Comparison of ENCODE assay signal across 13 cellular contexts in genomic region chr10:17647316-17647715, GRCh38. TPM values are rescaled to one million over a fixed set of nuclear protein-coding genes. Genes with fewer than 3 reads are reported as not detected.
DNase-seq lines count a peak whose midpoint lies in the region; ATAC-seq and TF ChIP-seq lines count a peak whose summit lies in the region.
"Had no signal": no experiment of that assay in that cellular context is flagged by ENCODE, and none has a peak within 500 bp of the region (broad histone marks: within the 10 kb centered on the region; RNA-seq: fewer than 3 reads in every experiment).

No MANE protein-coding gene starts in this region.

- peak overlapping the region in 7 of 8 donors; percentile 13 to 58 (median 35) for H3K4me3 Mint-ChIP-seq in CD4-positive, alpha-beta memory T cell
- peak overlapping the region; percentile 53 for H3K4me3 Mint-ChIP-seq in activated T-helper 2 cell treated with anti-CD3 and anti-CD28 coated beads, Interferon-gamma antibody, Interleukin-2, Interleukin-4, amounts not matched to agents 10 μg/mL and 5 μg/mL and 100 μg/mL, durations not matched to agents 14 hours and 24 hours and 36 hours (ENCODE audit: low read depth)
- H3K4me3 Mint-ChIP-seq in natural killer cell: peak overlapping the region; percentile 35

- H3K27me3 Mint-ChIP-seq in CD4-positive, alpha-beta memory T cell: no peaks in the 10 kb centered on the region
- no peaks in the 10 kb centered on the region for H3K27me3 Mint-ChIP-seq in activated T-helper 2 cell treated with anti-CD3 and anti-CD28 coated beads, Interferon-gamma antibody, Interleukin-2, Interleukin-4, amounts not matched to agents 10 μg/mL and 5 μg/mL and 100 μg/mL, durations not matched to agents 14 hours and 24 hours and 36 hours (ENCODE audit: low read depth)
- H3K27me3 Mint-ChIP-seq in natural killer cell (ENCODE audit: low read depth in 2 of 2): no peaks in the 10 kb centered on the region

- no peak for TF ChIP-seq POLR2A in suprapubic skin (IDR thresholded peaks at IDR 0.05)

- no peak overlapping the region for H3K4me2 ChIP-seq in neuronal stem cell (ENCODE audit: insufficient read depth, low read length, poor library complexity, severe bottlenecking)

- no peak overlapping the region for H4K8ac ChIP-seq in neuronal stem cell (ENCODE audit: low read depth, low read length)

- peaks cover 6% of the 10 kb centered on the region for H3K79me1 ChIP-seq in neuronal stem cell (ENCODE audit: low read depth, low read length)

- H3K14ac ChIP-seq in neuronal stem cell (ENCODE audit: low read length): no peak overlapping the region

- TF ChIP-seq EP300 in suprapubic skin (IDR thresholded peaks at IDR 0.05): no peak

- no peaks in the 10 kb centered on the region for H3K9me3 ChIP-seq in CD4-positive, alpha-beta memory T cell (ENCODE audit: control insufficient read depth in 1 of 2, low read length in 2 of 2)
- H3K9me3 ChIP-seq in suprapubic skin (no peaks in the 10 kb centered on the region), neuronal stem cell (replicated peaks in 1 of 2; ENCODE audit: control insufficient read depth in 2 of 2, insufficient read depth in 1 of 2, low read depth in 1 of 2, low read length in 2 of 2) (peaks cover 0 to 6% of the 10 kb centered on the region in 2 donors)
- H3K9me3 ChIP-seq: colonic mucosa had no signal

- no peak for TF ChIP-seq CTCF in natural killer cell (IDR thresholded peaks at IDR 0.05)
- TF ChIP-seq CTCF in suprapubic skin (IDR thresholded peaks at IDR 0.05): no peak

- H3K36me3 Mint-ChIP-seq in CD4-positive, alpha-beta memory T cell: peaks cover 17 to 36% of the 10 kb centered on the region in 2 donors
- H3K36me3 Mint-ChIP-seq in activated T-helper 2 cell treated with anti-CD3 and anti-CD28 coated beads, Interferon-gamma antibody, Interleukin-2, Interleukin-4, amounts not matched to agents 10 μg/mL and 5 μg/mL and 100 μg/mL, durations not matched to agents 14 hours and 24 hours and 36 hours (ENCODE audit: low read depth): peaks cover 63% of the 10 kb centered on the region
- no peaks in the 10 kb centered on the region for H3K36me3 Mint-ChIP-seq in natural killer cell

- no peak overlapping the region for H2BK5ac ChIP-seq in neuronal stem cell (ENCODE audit: low read length)

- H2BK15ac ChIP-seq in neuronal stem cell (ENCODE audit: low read length): no peak overlapping the region

- no peak overlapping the region for H3K9ac ChIP-seq in neuronal stem cell (ENCODE audit: low read depth, low read length, poor library complexity)

- H4K91ac ChIP-seq in neuronal stem cell (ENCODE audit: low read depth, low read length, poor library complexity): no peak overlapping the region

- ATAC-seq in natural killer cell: no peak
- no peak for ATAC-seq in GM19463 (IDR thresholded peaks at IDR 0.05; ENCODE audit: unreplicated experiment)
- ATAC-seq: left lobe of liver had no signal

- no peaks in the 10 kb centered on the region for H3K36me3 ChIP-seq in CD4-positive, alpha-beta memory T cell (ENCODE audit: insufficient read depth, low read length)
- no peaks in the 10 kb centered on the region for H3K36me3 ChIP-seq in suprapubic skin
- H3K36me3 ChIP-seq in neuronal stem cell (replicated peaks in 1 of 2; ENCODE audit: control insufficient read depth in 2 of 2, insufficient read depth in 2 of 2, low read length in 2 of 2): peaks cover 0 to 22% of the 10 kb centered on the region in 2 donors
- H3K36me3 ChIP-seq: colonic mucosa had no signal

- H3K4me3 ChIP-seq in CD4-positive, alpha-beta memory T cell (ENCODE audit: low read length in 2 of 2): no peak overlapping the region
- H3K4me3 ChIP-seq in suprapubic skin (no peak overlapping the region), neuronal stem cell (ENCODE audit: low read length in 2 of 2) (no peak overlapping the region)
- H3K4me3 ChIP-seq: colonic mucosa had no signal

- no peak overlapping the region for H2AK5ac ChIP-seq in neuronal stem cell (ENCODE audit: low read depth, low read length)

- no peak overlapping the region for H3K4ac ChIP-seq in neuronal stem cell (ENCODE audit: low read length)

- H3K4me1 ChIP-seq in CD4-positive, alpha-beta memory T cell (ENCODE audit: insufficient read depth, low read length): peaks cover 83% of the 10 kb centered on the region
- peaks cover 47% of the 10 kb centered on the region for H3K4me1 ChIP-seq in suprapubic skin
- H3K4me1 ChIP-seq in neuronal stem cell (ENCODE audit: control insufficient read depth in 2 of 2, insufficient read depth in 1 of 2, low read depth in 1 of 2, low read length in 2 of 2): peaks cover 4 to 9% of the 10 kb centered on the region in 2 donors

- CTCF ChIA-PET in CD4-positive, alpha-beta memory T cell (lab: Charles Lee; ENCODE audit: partially characterized antibody): interaction anchor here (0.8 to 2.6 kb wide), 7 partner anchors 14 to 90 kb away, joined by 3 to 8 read pairs (median 4); no protein-coding TSS in a partner anchor

- POLR2A ChIA-PET in CD4-positive, alpha-beta memory T cell (lab: Charles Lee; ENCODE audit: partially characterized antibody): interaction anchor here (1.0 to 2.1 kb wide), 6 partner anchors 8 to 418 kb away, joined by 3 to 9 read pairs (median 6); no protein-coding TSS in a partner anchor

- peaks cover 0 to 4% (median 0%) of the 10 kb centered on the region in 8 donors for H3K9me3 Mint-ChIP-seq in CD4-positive, alpha-beta memory T cell
- peaks cover 22% of the 10 kb centered on the region for H3K9me3 Mint-ChIP-seq in activated T-helper 2 cell treated with anti-CD3 and anti-CD28 coated beads, Interferon-gamma antibody, Interleukin-2, Interleukin-4, amounts not matched to agents 10 μg/mL and 5 μg/mL and 100 μg/mL, durations not matched to agents 14 hours and 24 hours and 36 hours
- H3K9me3 Mint-ChIP-seq in natural killer cell: no peaks in the 10 kb centered on the region

- H3K4me1 Mint-ChIP-seq in CD4-positive, alpha-beta memory T cell: peaks cover 53 to 94% (median 76%) of the 10 kb centered on the region in 4 donors
- peaks cover 63% of the 10 kb centered on the region for H3K4me1 Mint-ChIP-seq in activated T-helper 2 cell treated with anti-CD3 and anti-CD28 coated beads, Interferon-gamma antibody, Interleukin-2, Interleukin-4, amounts not matched to agents 10 μg/mL and 5 μg/mL and 100 μg/mL, durations not matched to agents 14 hours and 24 hours and 36 hours (ENCODE audit: low read depth)
- peaks cover 66 to 79% of the 10 kb centered on the region in 2 donors for H3K4me1 Mint-ChIP-seq in natural killer cell

- H3K23ac ChIP-seq in neuronal stem cell (ENCODE audit: low read depth, low read length, poor library complexity): no peak overlapping the region

- no peak overlapping the region for H3K18ac ChIP-seq in neuronal stem cell (ENCODE audit: low read length)

- 71% methylated on average over 3 of the region's 3 CpGs for WGBS in suprapubic skin
- WGBS in neuronal stem cell (ENCODE audit: extremely low coverage in 2 of 2, insufficient read length in 2 of 2, insufficient replicate concordance in 1 of 2), 2 donors: no CpG with 5 or more reads among the region's 3 CpGs

- DNase-seq in CD4-positive, alpha-beta memory T cell: no peak
- DNase-seq in Kasumi-1 (lab: John Stamatoyannopoulos, UW) (peak; percentile 86 to 92), natural killer cell (no peak), suprapubic skin (ENCODE audit: low spot score in 2 of 2) (no peak), NCI-H2107 treated with DMSO at 0.1 percent for 48 hours (lab: John Stamatoyannopoulos, UW; ENCODE audit: unreplicated experiment) (no peak), neuronal stem cell (ENCODE audit: low spot score) (no peak)
- no peak for DNase-seq in activated T-helper 2 cell treated with anti-CD3 and anti-CD28 coated beads, Interferon-gamma antibody, Interleukin-2, Interleukin-4, amounts not matched to agents 10 μg/mL and 5 μg/mL and 100 μg/mL, durations not matched to agents 14 hours and 24 hours and 36 hours (ENCODE audit: low spot score)
- DNase-seq: colonic mucosa, foreskin melanocyte, NCI-H1092, NCI-H774 had no signal

- intact Hi-C loops in CD4-positive, alpha-beta memory T cell (cut with micrococcal nuclease): loop anchor here (5.0 kb wide), 1 partner anchor 35 kb away; no protein-coding TSS in a partner anchor
- intact Hi-C loops in activated T-helper 2 cell treated with anti-CD3 and anti-CD28 coated beads, Interferon-gamma antibody, Interleukin-2, Interleukin-4, amounts not matched to agents 10 μg/mL and 5 μg/mL and 100 μg/mL, durations not matched to agents 14 hours and 24 hours and 36 hours (cut with micrococcal nuclease): loop anchor here (2.0 to 10.0 kb wide), 4 partner anchors 21 to 1007 kb away; partner anchors contain the start of genes ARL5B and NSUN6
- intact Hi-C loops in natural killer cell (cut with micrococcal nuclease): no loop called here

- no peak overlapping the region for H2BK120ac ChIP-seq in neuronal stem cell (ENCODE audit: low read depth, low read length)

- no peak overlapping the region for H2AFZ ChIP-seq in neuronal stem cell (ENCODE audit: low read length)

- no peaks in the 10 kb centered on the region for H3K27me3 ChIP-seq in CD4-positive, alpha-beta memory T cell (ENCODE audit: insufficient read depth, low read length)
- H3K27me3 ChIP-seq in suprapubic skin (no peaks in the 10 kb centered on the region), neuronal stem cell (ENCODE audit: control insufficient read depth in 3 of 3, insufficient read depth in 3 of 3, low read depth in 1 of 3, low read length in 3 of 3) (no peaks in the 10 kb centered on the region)
- H3K27me3 ChIP-seq: colonic mucosa had no signal

- no peak overlapping the region for H2BK12ac ChIP-seq in neuronal stem cell (ENCODE audit: low read length)

- peak overlapping the region in 5 of 7 donors; percentile 16 to 97 (median 50) for H3K27ac Mint-ChIP-seq in CD4-positive, alpha-beta memory T cell
- peak overlapping the region; percentile 74 for H3K27ac Mint-ChIP-seq in activated T-helper 2 cell treated with anti-CD3 and anti-CD28 coated beads, Interferon-gamma antibody, Interleukin-2, Interleukin-4, amounts not matched to agents 10 μg/mL and 5 μg/mL and 100 μg/mL, durations not matched to agents 14 hours and 24 hours and 36 hours
- H3K27ac Mint-ChIP-seq in natural killer cell: peak overlapping the region; percentile 71 to 85

- H3K27ac ChIP-seq in CD4-positive, alpha-beta memory T cell (ENCODE audit: low read depth, low read length): peak overlapping the region; percentile 38
- H3K27ac ChIP-seq in suprapubic skin: no peak overlapping the region
- H3K27ac ChIP-seq in neuronal stem cell (replicated peaks; ENCODE audit: low read length): no peak overlapping the region
- H3K27ac ChIP-seq: colonic mucosa had no signal

RNA-seq across cellular contexts. Expression of gene STAM, which starts 3.4 kb away (rescaled TPM):
- total RNA-seq in CD4-positive, alpha-beta memory T cell: 10 to 100 TPM; 31.7 to 34.0 TPM
- polyA plus RNA-seq in CD4-positive, alpha-beta memory T cell: 10 to 100 TPM; 11.3 to 13.8 TPM
- total RNA-seq in activated T-helper 2 cell treated with anti-CD3 and anti-CD28 coated beads, Interferon-gamma antibody, Interleukin-2, Interleukin-4, amounts not matched to agents 10 μg/mL and 5 μg/mL and 100 μg/mL, durations not matched to agents 14 hours and 24 hours and 36 hours: 33.8 and 35.2 TPM in 2 replicates
- 10 to 100 TPM; 37.8 to 40.2 (median 38.6) TPM for total RNA-seq in natural killer cell
- 10 to 100 TPM; 19.4 to 28.6 (median 22.8) TPM for total RNA-seq in suprapubic skin
- polyA plus RNA-seq in neuronal stem cell (2013, experiment 1 of 2): 27.5 TPM
- 27.7 TPM for polyA plus RNA-seq in neuronal stem cell (2013, experiment 2 of 2)

RNA-seq across cellular contexts. Expression of gene HACD1, which starts 30.1 kb away (rescaled TPM):
- 1 to 10 TPM; 1.7 to 3.4 TPM for total RNA-seq in CD4-positive, alpha-beta memory T cell
- 1 to 10 TPM; 1.4 to 3.1 TPM for polyA plus RNA-seq in CD4-positive, alpha-beta memory T cell
- 6.0 and 6.6 TPM in 2 replicates for total RNA-seq in activated T-helper 2 cell treated with anti-CD3 and anti-CD28 coated beads, Interferon-gamma antibody, Interleukin-2, Interleukin-4, amounts not matched to agents 10 μg/mL and 5 μg/mL and 100 μg/mL, durations not matched to agents 14 hours and 24 hours and 36 hours
- total RNA-seq in natural killer cell (1 to 10 TPM in 1 of 3 donors, under 1 TPM in 2; 0.82 to 1.5 (median 0.87) TPM), suprapubic skin (10 to 100 TPM in 1 of 4 donors, 1 to 10 TPM in 2, under 1 TPM in 1; 0.53 to 11.5 (median 3.7) TPM)
- 10.5 TPM for polyA plus RNA-seq in neuronal stem cell (2013, experiment 1 of 2)
- polyA plus RNA-seq in neuronal stem cell (2013, experiment 2 of 2): 10.8 TPM

Comparison
In these comparisons a context has a peak if more than half of its experiments do, and no peak if none do; other contexts are left out.
1. DNase-seq: peak in Kasumi-1 (2 of 2); none in CD4-positive, alpha-beta memory T cell (0 of 5), activated T-helper 2 cell treated with anti-CD3 and anti-CD28 coated beads, Interferon-gamma antibody, Interleukin-2, Interleukin-4, amounts not matched to agents 10 μg/mL and 5 μg/mL and 100 μg/mL, durations not matched to agents 14 hours and 24 hours and 36 hours (single experiment), natural killer cell (single experiment), suprapubic skin (0 of 2), NCI-H2107 treated with DMSO at 0.1 percent for 48 hours (single experiment) and neuronal stem cell (single experiment).
2. Peak in every context shown above with its lines, with median percentiles within 50 percentile points of each other: H3K27ac Mint-ChIP-seq and H3K4me3 Mint-ChIP-seq.